In the genomic region with DNA sequence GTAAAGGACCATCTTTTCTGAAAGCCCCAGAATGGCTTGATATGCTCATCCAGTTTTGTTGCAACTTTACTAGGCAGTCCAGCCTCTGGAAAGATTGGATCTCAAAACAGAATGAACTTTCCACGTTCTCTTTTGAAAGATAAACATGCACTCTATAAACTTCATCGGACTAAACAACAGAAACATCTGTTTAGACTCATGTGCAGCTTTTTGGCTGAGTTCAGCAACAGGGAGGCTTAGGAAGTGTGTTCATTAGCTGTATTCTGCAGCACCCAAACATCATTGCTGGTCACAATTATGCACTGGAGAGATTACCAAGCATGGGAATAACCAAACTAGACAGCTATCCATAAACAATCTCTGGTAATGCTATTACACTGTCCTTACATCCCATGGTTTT, we compare ENCODE assay signal across 19 cellular contexts.
DNase-seq lines count a peak whose midpoint lies in the region; TF ChIP-seq lines count a peak whose summit lies in the region.
"Had no signal": no experiment of that assay in that cellular context is flagged by ENCODE, and none has a peak within 500 bp of the region (broad histone marks: within the 10 kb centered on the region; RNA-seq: fewer than 3 reads in every experiment).

No MANE protein-coding gene starts in this region.

- in situ Hi-C loops in transverse colon (cut with MboI; ENCODE audit: low pct_ligation_motif_present in 1 of 4, low pct_unique_long_range_greater_than_20kb in 1 of 4, low sequenced_read_pairs in 3 of 4), result no loop called here

- no peak overlapping the region for H3K4me3 Mint-ChIP-seq in mesothelial cell of epicardium
- H3K4me3 Mint-ChIP-seq in type B pancreatic cell, result no peak overlapping the region
- H3K4me3 Mint-ChIP-seq: CD8-positive, alpha-beta memory T cell had no signal

- no peak for TF ChIP-seq POLR2A in transverse colon (IDR thresholded peaks at IDR 0.05)

- TF ChIP-seq EP300 in transverse colon (IDR thresholded peaks at IDR 0.05; ENCODE audit: low read depth), result peak; percentile 24

- peaks cover 2% of the 10 kb centered on the region for H3K9me3 Mint-ChIP-seq in mesothelial cell of epicardium
- no peaks in the 10 kb centered on the region for H3K9me3 Mint-ChIP-seq in type B pancreatic cell

- 45 to 52% methylated on average over 2 of the region's 2 CpGs for WGBS in transverse colon (ENCODE audit: low coverage in 1 of 2), 2 donors

- H3K4me1 Mint-ChIP-seq in mesothelial cell of epicardium, result no peaks in the 10 kb centered on the region
- no peaks in the 10 kb centered on the region for H3K4me1 Mint-ChIP-seq in type B pancreatic cell (ENCODE audit: unreplicated experiment)
- H3K4me1 Mint-ChIP-seq: CD8-positive, alpha-beta memory T cell had no signal

- no peaks in the 10 kb centered on the region for H3K9me3 ChIP-seq in transverse colon
- H3K9me3 ChIP-seq: BLaER1 treated with 17β-estradiol and CSF1 and Interleukin-3, amounts not matched to agents 10 nM and 100 nM had no signal

- intact Hi-C loops in transverse colon (cut with DNase I; ENCODE audit: low total_unique reads), result no loop called here

- H3K36me3 Mint-ChIP-seq in mesothelial cell of epicardium (no peaks in the 10 kb centered on the region), type B pancreatic cell (no peaks in the 10 kb centered on the region)
- H3K36me3 Mint-ChIP-seq: CD8-positive, alpha-beta memory T cell had no signal

- no peaks in the 10 kb centered on the region for H3K27me3 ChIP-seq in transverse colon
- H3K27me3 ChIP-seq: BLaER1 treated with 17β-estradiol and CSF1 and Interleukin-3, amounts not matched to agents 10 nM and 100 nM had no signal

- H3K36me3 ChIP-seq in transverse colon, result no peaks in the 10 kb centered on the region
- H3K36me3 ChIP-seq: BLaER1 treated with 17β-estradiol and CSF1 and Interleukin-3, amounts not matched to agents 10 nM and 100 nM had no signal

- H3K27me3 Mint-ChIP-seq in mesothelial cell of epicardium (ENCODE audit: low read depth), result no peaks in the 10 kb centered on the region
- peaks cover 3% of the 10 kb centered on the region for H3K27me3 Mint-ChIP-seq in type B pancreatic cell
- H3K27me3 Mint-ChIP-seq: CD8-positive, alpha-beta memory T cell had no signal

- peak; percentile 6 for DNase-seq in H4 (ENCODE audit: low spot score)
- DNase-seq in fibroblast of gingiva (ENCODE audit: low read depth), result peak; percentile 13
- no peak for DNase-seq in mesothelial cell of epicardium (ENCODE audit: low spot score in 2 of 2, unreplicated experiment in 2 of 2)
- DNase-seq in transverse colon, result no peak
- no peak for DNase-seq in type B pancreatic cell (ENCODE audit: extremely low spot score, unreplicated experiment)
- DNase-seq in activated CD4-positive, CD25-positive, alpha-beta regulatory T cell treated with anti-CD3 and anti-CD28 coated beads, Interleukin-2, amount 50 U/mL, for 72 hours, result no peak
- no peak for DNase-seq in NCI-H446 (lab: John Stamatoyannopoulos, UW)
- no peak for DNase-seq in NCI-H82 treated with DMSO at 0.1 percent for 48 hours (lab: John Stamatoyannopoulos, UW; ENCODE audit: unreplicated experiment)
- DNase-seq: CD8-positive, alpha-beta memory T cell; DMS79 treated with DMSO at 0.1 percent for 48 hours; GM23248; NCI-H1417; NCI-H187 treated with DMSO at 0.1 percent for 48 hours; NCI-H345; PC-9 had no signal

- H3K27ac Mint-ChIP-seq in mesothelial cell of epicardium (peak overlapping the region; percentile 35), type B pancreatic cell (no peak overlapping the region)
- H3K27ac Mint-ChIP-seq: CD8-positive, alpha-beta memory T cell had no signal

- no peak overlapping the region for H3K4me3 ChIP-seq in transverse colon
- H3K4me3 ChIP-seq: BLaER1 treated with 17β-estradiol and CSF1 and Interleukin-3, amounts not matched to agents 10 nM and 100 nM; GM12878; GM23248; PC-9; SK-N-MC had no signal

- peaks cover 0 to 8% (median 2%) of the 10 kb centered on the region in 4 donors for H3K4me1 ChIP-seq in transverse colon

- H3K27ac ChIP-seq in transverse colon, result peak overlapping the region; percentile 27 to 53 (median 48)
- H3K27ac ChIP-seq: BLaER1 treated with 17β-estradiol and CSF1 and Interleukin-3, amounts not matched to agents 10 nM and 100 nM; GM23248; HL-60; PC-9; SK-N-MC had no signal

- TF ChIP-seq CTCF in mesothelial cell of epicardium (IDR thresholded peaks at IDR 0.05; ENCODE audit: unreplicated experiment), result no peak
- TF ChIP-seq CTCF in transverse colon (IDR thresholded peaks at IDR 0.05), result no peak
- no peak for TF ChIP-seq CTCF in type B pancreatic cell (conservative IDR thresholded peaks at IDR 0.05)

Comparison
In these comparisons a context has a peak if more than half of its experiments do, and no peak if none do; other contexts are left out.
1. DNase-seq: peak in H4 (single experiment) and fibroblast of gingiva (single experiment); none in mesothelial cell of epicardium (0 of 2), transverse colon (single experiment), type B pancreatic cell (single experiment), activated CD4-positive, CD25-positive, alpha-beta regulatory T cell treated with anti-CD3 and anti-CD28 coated beads, Interleukin-2, amount 50 U/mL, for 72 hours (single experiment), NCI-H446 (0 of 2) and NCI-H82 treated with DMSO at 0.1 percent for 48 hours (single experiment).